14 cellular contexts compared by ENCODE assay signal in genomic region chr5:142466195-142466951, GRCh38.
A peak's percentile ranks its signal among the peaks of the same experiment; 100 is the strongest.
DNase-seq lines count a peak whose midpoint lies in the region; ATAC-seq, FAIRE-seq and TF ChIP-seq lines count a peak whose summit lies in the region.
"Had no signal": no experiment of that assay in that cellular context is flagged by ENCODE, and none has a peak within 500 bp of the region (broad histone marks: within the 10 kb centered on the region; RNA-seq: fewer than 3 reads in every experiment).

No MANE protein-coding gene starts in this region.

- H3K36me3 ChIP-seq in breast epithelium = no peaks in the 10 kb centered on the region
- no peaks in the 10 kb centered on the region for H3K36me3 ChIP-seq in endothelial cell of umbilical vein (ENCODE audit: control insufficient read depth in 2 of 2, extremely low read depth in 1 of 2, insufficient read depth in 2 of 2, low read length in 2 of 2)
- H3K36me3 ChIP-seq in skeletal muscle satellite cell (ENCODE audit: insufficient read depth, low read length) = no peaks in the 10 kb centered on the region
- H3K36me3 ChIP-seq in right atrium auricular region = no peaks in the 10 kb centered on the region
- H3K36me3 ChIP-seq: left ventricle myocardium inferior, neutrophil had no signal

- no peak for TF ChIP-seq CTCF in MCF 10A (IDR thresholded peaks at IDR 0.05; ENCODE audit: unreplicated experiment)
- TF ChIP-seq CTCF in breast epithelium (IDR thresholded peaks at IDR 0.05) = no peak
- TF ChIP-seq CTCF in endothelial cell of umbilical vein (IDR thresholded peaks at IDR 0.05; ENCODE audit: extremely low read depth in 1 of 2, insufficient read depth in 1 of 2, low read depth in 1 of 2, low read length in 2 of 2) = no peak
- no peak for TF ChIP-seq CTCF in right atrium auricular region (IDR thresholded peaks at IDR 0.05)

- ATAC-seq in HG02970 (IDR thresholded peaks at IDR 0.05; ENCODE audit: low FRiP score, unreplicated experiment) (no peak), GM19395 (IDR thresholded peaks at IDR 0.05; ENCODE audit: unreplicated experiment) (no peak)
- ATAC-seq: stimulated activated naive B cell treated with anti-CD40 and anti-IgM and Interleukin-4, amounts not matched to agents 10 μg/mL and 1 μg/mL and 100 μg/mL, for 72 hours; T-cell had no signal

- H3K27me3 Mint-ChIP-seq in MCF 10A (ENCODE audit: insufficient read depth, unreplicated experiment) = no peaks in the 10 kb centered on the region
- H3K27me3 Mint-ChIP-seq: T-cell had no signal

- POLR2A ChIA-PET in MCF 10A (lab: Yijun Ruan, JAX) (no interaction called here), endothelial cell of umbilical vein (lab: Charles Lee) (no interaction called here)

- H3K4me2 ChIP-seq in endothelial cell of umbilical vein (ENCODE audit: insufficient read depth, low read length) (peak overlapping the region; percentile 31), skeletal muscle satellite cell (ENCODE audit: low read length) (peak overlapping the region; percentile 59)

- no peak for TF ChIP-seq POLR2A in breast epithelium (IDR thresholded peaks at IDR 0.05)
- no peak for TF ChIP-seq POLR2A in endothelial cell of umbilical vein (IDR thresholded peaks at IDR 0.05; ENCODE audit: low read depth, low read length)

- CTCF ChIA-PET in MCF 10A (lab: Yijun Ruan, JAX) = interaction anchor here (0.6 to 1.2 kb wide), 2 partner anchors 189 to 775 kb away, joined by 3 to 4 read pairs; no protein-coding TSS in a partner anchor
- CTCF ChIA-PET in endothelial cell of umbilical vein (lab: Charles Lee) = interaction anchor here (1.0 to 1.8 kb wide), 3 partner anchors 16 to 107 kb away, joined by 3 to 7 read pairs (median 3); no protein-coding TSS in a partner anchor

- peaks cover 9% of the 10 kb centered on the region for H3K4me1 Mint-ChIP-seq in MCF 10A (ENCODE audit: insufficient read depth, unreplicated experiment)

- H3K79me2 ChIP-seq in endothelial cell of umbilical vein (ENCODE audit: control insufficient read depth, insufficient read depth, low read length) = no peaks in the 10 kb centered on the region

- H3K36me3 Mint-ChIP-seq in MCF 10A (ENCODE audit: insufficient read depth, unreplicated experiment) = no peaks in the 10 kb centered on the region
- H3K36me3 Mint-ChIP-seq: stimulated activated naive B cell treated with anti-CD40 and anti-IgM and Interleukin-4, amounts not matched to agents 10 μg/mL and 1 μg/mL and 100 μg/mL, for 72 hours; T-cell had no signal

- H3K9ac ChIP-seq in endothelial cell of umbilical vein (replicated peaks; ENCODE audit: extremely low read depth, insufficient read depth, low read length) (peak overlapping the region; percentile 4), skeletal muscle satellite cell (ENCODE audit: low read depth, low read length) (peak overlapping the region; percentile 43)

- H3K9me3 ChIP-seq in breast epithelium = no peaks in the 10 kb centered on the region
- H3K9me3 ChIP-seq in endothelial cell of umbilical vein (replicated peaks; ENCODE audit: control insufficient read depth, insufficient read depth, low read length) = no peaks in the 10 kb centered on the region
- H3K9me3 ChIP-seq in skeletal muscle satellite cell (replicated peaks; ENCODE audit: low read length) = no peaks in the 10 kb centered on the region
- no peaks in the 10 kb centered on the region for H3K9me3 ChIP-seq in right atrium auricular region
- H3K9me3 ChIP-seq: left ventricle myocardium inferior, neutrophil had no signal

- intact Hi-C loops in MCF 10A (cut with micrococcal nuclease) = no loop called here
- intact Hi-C loops in breast epithelium (cut with DNase I; ENCODE audit: low total_unique reads) = no loop called here
- intact Hi-C loops in endothelial cell of umbilical vein (cut with micrococcal nuclease) = no loop called here

- H2AFZ ChIP-seq in endothelial cell of umbilical vein (ENCODE audit: low read depth, low read length) = peak overlapping the region; percentile 5

- no peaks in the 10 kb centered on the region for H3K9me1 ChIP-seq in endothelial cell of umbilical vein (replicated peaks; ENCODE audit: control insufficient read depth, extremely low read depth, insufficient read depth, low read length)

- H3K27ac ChIP-seq in breast epithelium (no peak overlapping the region), endothelial cell of umbilical vein (ENCODE audit: insufficient read depth, low read depth, low read length) (peak overlapping the region; percentile 13), right atrium auricular region (no peak overlapping the region)
- H3K27ac ChIP-seq: left ventricle myocardium inferior, neutrophil had no signal

- H3K4me3 ChIP-seq in breast epithelium (no peak overlapping the region), endothelial cell of umbilical vein (replicated peaks in 1 of 3; ENCODE audit: insufficient read depth in 1 of 3, low read depth in 1 of 3, low read length in 3 of 3) (no peak overlapping the region), skeletal muscle satellite cell (ENCODE audit: low read length) (peak overlapping the region; percentile 23), right atrium auricular region (no peak overlapping the region)
- H3K4me3 ChIP-seq: left ventricle myocardium inferior had no signal

- dilution Hi-C loops in endothelial cell of umbilical vein (cut with MboI; ENCODE audit: extremely low pct_ligation_motif_present, low sequenced_read_pairs) = no loop called here

- H3K27me3 ChIP-seq in breast epithelium (no peaks in the 10 kb centered on the region), endothelial cell of umbilical vein (ENCODE audit: control insufficient read depth in 2 of 2, insufficient read depth in 2 of 2, low read length in 2 of 2) (no peaks in the 10 kb centered on the region), skeletal muscle satellite cell (ENCODE audit: control insufficient read depth, insufficient read depth, low read length) (no peaks in the 10 kb centered on the region), right atrium auricular region (no peaks in the 10 kb centered on the region)

- H4K20me1 ChIP-seq in endothelial cell of umbilical vein (replicated peaks; ENCODE audit: control insufficient read depth, extremely low read depth, insufficient read depth, low read length) = no peaks in the 10 kb centered on the region

- peak; percentile 62 for FAIRE-seq in endothelial cell of umbilical vein (lab: Jason Lieb, UNC)

- no TSS peak for BruUV-seq in MCF 10A (replicated peaks; lab: Mats Ljungman, UMichigan)
- BruUV-seq in endothelial cell of umbilical vein (replicated peaks; lab: Mats Ljungman, UMichigan) = no TSS peak

- DNase-seq in MCF 10A (ENCODE audit: unreplicated experiment) = peak; percentile 31
- no peak for DNase-seq in breast epithelium (ENCODE audit: low spot score in 2 of 2)
- peak; percentile 77 for DNase-seq in NCI-H524 treated with DMSO at 0.1 percent for 48 hours (lab: John Stamatoyannopoulos, UW)
- DNase-seq in endothelial cell of umbilical vein (ENCODE audit: low read depth, low spot score) = peak; percentile 34
- no peak for DNase-seq in right atrium auricular region (ENCODE audit: low spot score)
- DNase-seq: activated naive CD4-positive, alpha-beta T cell treated with anti-CD3 and anti-CD28 coated beads, Interleukin-2, amount 50 U/mL, for 16 hours; left ventricle myocardium inferior; NCI-H1417 treated with DMSO at 0.1 percent for 48 hours; stimulated activated naive B cell treated with anti-CD40 and anti-IgM and Interleukin-4, amounts not matched to agents 10 μg/mL and 1 μg/mL and 100 μg/mL, for 72 hours; T-cell had no signal

- H3K4me3 Mint-ChIP-seq in MCF 10A (ENCODE audit: unreplicated experiment) = no peak overlapping the region
- H3K4me3 Mint-ChIP-seq: stimulated activated naive B cell treated with anti-CD40 and anti-IgM and Interleukin-4, amounts not matched to agents 10 μg/mL and 1 μg/mL and 100 μg/mL, for 72 hours; T-cell had no signal

- no peaks in the 10 kb centered on the region for H3K4me1 ChIP-seq in breast epithelium
- peaks cover 11% of the 10 kb centered on the region for H3K4me1 ChIP-seq in endothelial cell of umbilical vein (ENCODE audit: control insufficient read depth, extremely low read depth, insufficient read depth, low read length)
- H3K4me1 ChIP-seq in skeletal muscle satellite cell (ENCODE audit: control insufficient read depth, insufficient read depth, low read length) = peaks cover 20% of the 10 kb centered on the region
- peaks cover 0 to 8% of the 10 kb centered on the region in 2 donors for H3K4me1 ChIP-seq in right atrium auricular region

- H3K27ac Mint-ChIP-seq in MCF 10A (ENCODE audit: low read depth, unreplicated experiment) = peak overlapping the region; percentile 28
- H3K27ac Mint-ChIP-seq: stimulated activated naive B cell treated with anti-CD40 and anti-IgM and Interleukin-4, amounts not matched to agents 10 μg/mL and 1 μg/mL and 100 μg/mL, for 72 hours; T-cell had no signal

- H3K9me3 Mint-ChIP-seq in MCF 10A (ENCODE audit: unreplicated experiment) = no peaks in the 10 kb centered on the region
- H3K9me3 Mint-ChIP-seq: stimulated activated naive B cell treated with anti-CD40 and anti-IgM and Interleukin-4, amounts not matched to agents 10 μg/mL and 1 μg/mL and 100 μg/mL, for 72 hours; T-cell had no signal

TF ChIP-seq in endothelial cell of umbilical vein, 7 proteins besides CTCF, POLR2A, EP300 and RAD21:
- TF ChIP-seq MYC (IDR thresholded peaks at IDR 0.05; ENCODE audit: low read depth, low read length) = no peak
- peak; percentile 64 for TF ChIP-seq GATA2 (IDR thresholded peaks at IDR 0.05; ENCODE audit: insufficient read depth, insufficient read length, low read depth, low read length)
- no peak for TF ChIP-seq POLR2AphosphoS5 (IDR thresholded peaks at IDR 0.05; ENCODE audit: insufficient read depth, low read depth, low read length)
- TF ChIP-seq JUN (IDR thresholded peaks at IDR 0.05; ENCODE audit: borderline replicate concordance, insufficient read depth, insufficient read length, low read depth) = no peak
- no peak for TF ChIP-seq EZH2 (IDR thresholded peaks at IDR 0.05; ENCODE audit: borderline replicate concordance, low read depth, low read length, severe bottlenecking)
- TF ChIP-seq MAX (IDR thresholded peaks at IDR 0.05; ENCODE audit: insufficient read depth, insufficient read length) = no peak
- no peak for TF ChIP-seq FOS (IDR thresholded peaks at IDR 0.05; ENCODE audit: borderline replicate concordance, insufficient read depth, low read length)

Comparison
In these comparisons a context has a peak if more than half of its experiments do, and no peak if none do; other contexts are left out.
1. DNase-seq: peak in MCF 10A (single experiment), NCI-H524 treated with DMSO at 0.1 percent for 48 hours (single experiment) and endothelial cell of umbilical vein (single experiment); none in breast epithelium (0 of 2) and right atrium auricular region (single experiment).